ENCODE assay signal across 20 cellular contexts in genomic region chr10:77361426-77361825, GRCh38.
DNase-seq lines count a peak whose midpoint lies in the region; ATAC-seq and TF ChIP-seq lines count a peak whose summit lies in the region.
"Had no signal": no experiment of that assay in that cellular context is flagged by ENCODE, and none has a peak within 500 bp of the region (broad histone marks: within the 10 kb centered on the region; RNA-seq: fewer than 3 reads in every experiment).

No MANE protein-coding gene starts in this region.

- H3K4me3 Mint-ChIP-seq in activated CD8-positive, alpha-beta memory T cell treated with anti-CD3 and anti-CD28 coated beads, Interleukin-2, amount 10 ng/mL, durations not matched to agents 7 days and 5 days, result no peak overlapping the region
- H3K4me3 Mint-ChIP-seq: B cell; CD4-positive, CD25-positive, alpha-beta regulatory T cell; CD8-positive, alpha-beta T cell; H9 had no signal

- H3K23ac ChIP-seq in mesenchymal stem cell (ENCODE audit: low read length in 2 of 2) (no peak overlapping the region), trophoblast cell (ENCODE audit: low read length) (no peak overlapping the region)

- no peak overlapping the region for H2BK5ac ChIP-seq in mesenchymal stem cell (ENCODE audit: low read depth, low read length, poor library complexity, severe bottlenecking)
- no peak overlapping the region for H2BK5ac ChIP-seq in trophoblast cell (ENCODE audit: low read depth, low read length, poor library complexity)

- H3K36me3 Mint-ChIP-seq in activated CD8-positive, alpha-beta memory T cell treated with anti-CD3 and anti-CD28 coated beads, Interleukin-2, amount 10 ng/mL, durations not matched to agents 7 days and 5 days, result no peaks in the 10 kb centered on the region
- H3K36me3 Mint-ChIP-seq: CD4-positive, CD25-positive, alpha-beta regulatory T cell; CD8-positive, alpha-beta T cell had no signal

- no peak overlapping the region for H3K27ac Mint-ChIP-seq in activated CD8-positive, alpha-beta memory T cell treated with anti-CD3 and anti-CD28 coated beads, Interleukin-2, amount 10 ng/mL, durations not matched to agents 7 days and 5 days
- H3K27ac Mint-ChIP-seq: B cell; CD4-positive, CD25-positive, alpha-beta regulatory T cell; CD8-positive, alpha-beta T cell; H9 had no signal

- H2AK5ac ChIP-seq in mesenchymal stem cell (ENCODE audit: low read length, severe bottlenecking), result no peak overlapping the region
- H2AK5ac ChIP-seq in trophoblast cell (ENCODE audit: low read length), result no peak overlapping the region

- H3K4me1 ChIP-seq in mesenchymal stem cell (ENCODE audit: control insufficient read depth, insufficient read depth, low read depth, low read length) (peaks cover 8% of the 10 kb centered on the region), trophoblast cell (ENCODE audit: control insufficient read depth in 1 of 2, insufficient read depth in 2 of 2, low read length in 2 of 2) (peaks cover 9 to 13% of the 10 kb centered on the region in 2 experiments), esophagus squamous epithelium (peaks cover 0 to 4% (median 0%) of the 10 kb centered on the region in 3 donors)
- H3K4me1 ChIP-seq: BLaER1, Caco-2 had no signal

- H3K9me3 Mint-ChIP-seq in activated CD8-positive, alpha-beta memory T cell treated with anti-CD3 and anti-CD28 coated beads, Interleukin-2, amount 10 ng/mL, durations not matched to agents 7 days and 5 days (ENCODE audit: low read depth), result no peaks in the 10 kb centered on the region
- H3K9me3 Mint-ChIP-seq: CD8-positive, alpha-beta T cell; H9 had no signal

- H4K12ac ChIP-seq in trophoblast cell (ENCODE audit: low read depth, low read length), result no peak overlapping the region

- no peak for TF ChIP-seq POLR2A in esophagus squamous epithelium (IDR thresholded peaks at IDR 0.05)

- DNase-seq in activated CD8-positive, alpha-beta memory T cell treated with anti-CD3 and anti-CD28 coated beads for 24 hours, result peak; percentile 28
- no peak for DNase-seq in activated CD8-positive, alpha-beta memory T cell treated with anti-CD3 and anti-CD28 coated beads, Interleukin-2, amount 10 ng/mL, durations not matched to agents 7 days and 5 days
- DNase-seq in mesenchymal stem cell (no peak), trophoblast cell (no peak), NCI-H510A (lab: John Stamatoyannopoulos, UW) (no peak), esophagus squamous epithelium (lab: John Stamatoyannopoulos, UW) (no peak), pons (ENCODE audit: low spot score) (no peak)
- DNase-seq: Caco-2; CD4-positive, CD25-positive, alpha-beta regulatory T cell; CD8-positive, alpha-beta T cell; DMS153; DND-41; GM23248; H9 had no signal

- H3K27ac ChIP-seq in cingulate gyrus (ENCODE audit: low read depth, low read length) (peak overlapping the region; percentile 2), mesenchymal stem cell (ENCODE audit: low read length, poor library complexity, severe bottlenecking) (no peak overlapping the region), trophoblast cell (ENCODE audit: low read depth, low read length) (no peak overlapping the region), esophagus squamous epithelium (no peak overlapping the region)
- H3K27ac ChIP-seq: 22Rv1, BLaER1, C4-2B, GM23248 had no signal

- H3K36me3 ChIP-seq in mesenchymal stem cell (ENCODE audit: control insufficient read depth in 1 of 2, insufficient read depth in 2 of 2, low read depth in 1 of 2, low read length in 2 of 2), result peaks cover 0 to 7% of the 10 kb centered on the region in 2 experiments
- peaks cover 8 to 17% of the 10 kb centered on the region in 2 experiments for H3K36me3 ChIP-seq in trophoblast cell (ENCODE audit: control insufficient read depth in 1 of 2, insufficient read depth in 2 of 2, low read length in 2 of 2)
- H3K36me3 ChIP-seq in esophagus squamous epithelium, result no peaks in the 10 kb centered on the region
- H3K36me3 ChIP-seq: BLaER1 had no signal

- CTCF ChIA-PET in activated CD8-positive, alpha-beta memory T cell treated with anti-CD3 and anti-CD28 coated beads, Interleukin-2, amount 10 ng/mL, durations not matched to agents 7 days and 5 days (lab: Charles Lee), result no interaction called here

- H3K4me1 Mint-ChIP-seq in activated CD8-positive, alpha-beta memory T cell treated with anti-CD3 and anti-CD28 coated beads, Interleukin-2, amount 10 ng/mL, durations not matched to agents 7 days and 5 days, result no peaks in the 10 kb centered on the region
- H3K4me1 Mint-ChIP-seq: B cell; CD4-positive, CD25-positive, alpha-beta regulatory T cell had no signal

- H2BK15ac ChIP-seq in mesenchymal stem cell (ENCODE audit: low read depth, poor library complexity, severe bottlenecking), result no peak overlapping the region

- H2AFZ ChIP-seq in mesenchymal stem cell (ENCODE audit: low read depth, low read length), result no peak overlapping the region
- no peak overlapping the region for H2AFZ ChIP-seq in trophoblast cell (ENCODE audit: insufficient read depth, low read length, poor library complexity)
- H2AFZ ChIP-seq: GM23248 had no signal

- H3K79me2 ChIP-seq in trophoblast cell (ENCODE audit: control insufficient read depth, insufficient read depth, low read length, poor library complexity), result no peaks in the 10 kb centered on the region

- no peaks in the 10 kb centered on the region for H3K27me3 Mint-ChIP-seq in activated CD8-positive, alpha-beta memory T cell treated with anti-CD3 and anti-CD28 coated beads, Interleukin-2, amount 10 ng/mL, durations not matched to agents 7 days and 5 days
- H3K27me3 Mint-ChIP-seq: CD4-positive, CD25-positive, alpha-beta regulatory T cell had no signal

- peaks cover 13% of the 10 kb centered on the region for H3K79me1 ChIP-seq in mesenchymal stem cell (replicated peaks; ENCODE audit: low read length, poor library complexity, severe bottlenecking)
- peaks cover 4% of the 10 kb centered on the region for H3K79me1 ChIP-seq in trophoblast cell (ENCODE audit: low read length)

- H3K27me3 ChIP-seq in mesenchymal stem cell (ENCODE audit: control insufficient read depth in 1 of 2, insufficient read depth in 1 of 2, low read length in 2 of 2), result no peaks in the 10 kb centered on the region
- no peaks in the 10 kb centered on the region for H3K27me3 ChIP-seq in trophoblast cell (ENCODE audit: insufficient read depth, low read length)
- peaks cover 0 to 18% (median 0%) of the 10 kb centered on the region in 4 donors for H3K27me3 ChIP-seq in esophagus squamous epithelium
- H3K27me3 ChIP-seq: BLaER1 had no signal

- H3K4ac ChIP-seq in mesenchymal stem cell (ENCODE audit: low read depth in 1 of 2, low read length in 2 of 2) (peak overlapping the region in 1 of 2 experiments; percentile 24), trophoblast cell (ENCODE audit: low read depth, low read length) (no peak overlapping the region)

- H3K14ac ChIP-seq in mesenchymal stem cell (ENCODE audit: low read length in 2 of 2) (no peak overlapping the region), trophoblast cell (ENCODE audit: low read length) (no peak overlapping the region)

- H2BK120ac ChIP-seq in mesenchymal stem cell (ENCODE audit: low read depth, low read length), result no peak overlapping the region
- no peak overlapping the region for H2BK120ac ChIP-seq in trophoblast cell (ENCODE audit: insufficient read depth, low read length, poor library complexity)

- no peak overlapping the region for H3K4me2 ChIP-seq in mesenchymal stem cell (ENCODE audit: low read length, poor library complexity, severe bottlenecking)
- H3K4me2 ChIP-seq in trophoblast cell (ENCODE audit: low read length), result no peak overlapping the region
- H3K4me2 ChIP-seq: BLaER1 had no signal

- no peak for TF ChIP-seq CTCF in esophagus squamous epithelium (IDR thresholded peaks at IDR 0.05)

- WGBS in mesenchymal stem cell, result 92% methylated on average over 9 of the region's 9 CpGs
- WGBS in trophoblast cell (ENCODE audit: extremely low coverage, insufficient coverage, insufficient read length), result no CpG with 5 or more reads among the region's 9 CpGs
- WGBS in esophagus squamous epithelium, 2 donors, result 88 to 94% methylated on average over 5 to 7 of the region's 9 CpGs

- H3K9me3 ChIP-seq in mesenchymal stem cell (ENCODE audit: control insufficient read depth, low read length) (no peaks in the 10 kb centered on the region), trophoblast cell (ENCODE audit: insufficient read depth, low read depth, low read length) (peaks cover 7% of the 10 kb centered on the region), esophagus squamous epithelium (no peaks in the 10 kb centered on the region)
- H3K9me3 ChIP-seq: BLaER1, Caco-2 had no signal

- H4K91ac ChIP-seq in mesenchymal stem cell (ENCODE audit: low read length), result peak overlapping the region; percentile 41
- H4K91ac ChIP-seq in trophoblast cell (ENCODE audit: low read depth, low read length), result peak overlapping the region; percentile 19

- H2BK12ac ChIP-seq in mesenchymal stem cell (ENCODE audit: low read length in 2 of 2) (peak overlapping the region in 1 of 2 experiments; percentile 7), trophoblast cell (ENCODE audit: low read length) (no peak overlapping the region)

- H3K9ac ChIP-seq in mesenchymal stem cell (ENCODE audit: low read length) (no peak overlapping the region), trophoblast cell (ENCODE audit: low read length) (no peak overlapping the region)
- H3K9ac ChIP-seq: BLaER1, GM23248 had no signal

- H3K18ac ChIP-seq in mesenchymal stem cell (ENCODE audit: low read depth in 1 of 2, low read length in 2 of 2) (peak overlapping the region in 1 of 2 experiments; percentile 14), trophoblast cell (ENCODE audit: low read length) (no peak overlapping the region)

- H3K4me3 ChIP-seq in mesenchymal stem cell (ENCODE audit: insufficient read depth in 1 of 2, low read depth in 1 of 2, low read length in 2 of 2) (no peak overlapping the region), trophoblast cell (ENCODE audit: low read depth, low read length) (no peak overlapping the region), esophagus squamous epithelium (no peak overlapping the region)
- H3K4me3 ChIP-seq: BLaER1, GM23248 had no signal

- H4K8ac ChIP-seq in mesenchymal stem cell (ENCODE audit: low read length) (no peak overlapping the region), trophoblast cell (ENCODE audit: low read depth, low read length) (no peak overlapping the region)

- intact Hi-C loops in esophagus squamous epithelium (cut with DNase I), result no loop called here

- no peak for ATAC-seq in activated CD8-positive, alpha-beta memory T cell treated with anti-CD3 and anti-CD28 coated beads, Interleukin-2, amount 10 ng/mL, durations not matched to agents 7 days and 5 days
- ATAC-seq: CD8-positive, alpha-beta T cell; HCT116 had no signal
